Comparison of ENCODE assay signal across 8 cellular contexts in the genomic region with DNA sequence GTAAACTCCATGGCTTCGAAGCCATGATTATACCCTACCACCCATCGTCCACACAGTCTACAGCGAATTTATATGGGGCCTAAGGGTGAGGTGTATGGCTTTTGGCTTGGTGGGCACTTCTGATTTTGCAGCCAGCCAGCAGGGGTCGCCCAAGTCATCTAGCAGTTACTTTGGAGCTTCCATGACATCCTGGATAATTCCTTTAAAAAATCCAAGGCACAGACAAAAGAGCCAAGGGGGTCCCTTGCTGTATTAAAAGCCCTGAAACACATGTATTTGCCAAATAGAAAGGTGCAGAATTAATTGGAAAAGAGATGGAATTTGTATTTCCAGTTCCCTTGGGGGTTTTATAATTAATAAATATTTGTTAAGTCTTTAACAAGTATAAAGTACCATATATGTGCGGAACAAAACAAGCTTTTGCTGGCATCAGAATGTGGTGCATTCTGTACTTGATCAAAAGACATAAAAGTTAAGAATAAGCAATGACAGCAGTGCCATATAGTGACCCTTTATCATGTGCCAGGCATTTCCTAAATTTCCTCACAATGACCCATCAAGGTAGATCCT.
DNase-seq lines count a peak whose midpoint lies in the region; ATAC-seq and TF ChIP-seq lines count a peak whose summit lies in the region.

No MANE protein-coding gene starts in this region.

- H3K27me3 ChIP-seq in AG04450 (ENCODE audit: control insufficient read depth, insufficient read depth, low read length) (no peaks in the 10 kb centered on the region), smooth muscle cell (ENCODE audit: low read depth) (no peaks in the 10 kb centered on the region)

- no peak overlapping the region for H2AFZ ChIP-seq in smooth muscle cell (ENCODE audit: low read depth)

- CTCF ChIA-PET in AG04450 (lab: Charles Lee) = interaction anchor here (0.5 to 4.3 kb wide), 48 partner anchors 10 to 550 kb away, joined by 3 to 23 read pairs (median 4); no protein-coding TSS in a partner anchor

- H3K27ac ChIP-seq in AG04450 (ENCODE audit: low read depth, low read length) (no peak overlapping the region), smooth muscle cell (ENCODE audit: low read depth) (no peak overlapping the region)

- H4K20me1 ChIP-seq in smooth muscle cell (ENCODE audit: low read depth) = no peaks in the 10 kb centered on the region

- no peak for ATAC-seq in HG02973 (IDR thresholded peaks at IDR 0.05; ENCODE audit: unreplicated experiment)

- no peak overlapping the region for H3K4me2 ChIP-seq in smooth muscle cell

- no peaks in the 10 kb centered on the region for H3K9me3 ChIP-seq in AG04450 (ENCODE audit: control insufficient read depth, insufficient read depth, low read length)
- no peaks in the 10 kb centered on the region for H3K9me3 ChIP-seq in smooth muscle cell (replicated peaks; ENCODE audit: low read depth)

- no peaks in the 10 kb centered on the region for H3F3A ChIP-seq in smooth muscle cell (ENCODE audit: low read depth)

- no peak overlapping the region for H3K9ac ChIP-seq in smooth muscle cell (ENCODE audit: low read depth)

- peak; percentile 97 for TF ChIP-seq CTCF in AG04450 (IDR thresholded peaks at IDR 0.05; ENCODE audit: low read depth, low read length)
- peak; percentile 75 for TF ChIP-seq CTCF in GM12873 (IDR thresholded peaks at IDR 0.05; ENCODE audit: insufficient read depth, low read depth, low read length, missing control alignments)
- peak; percentile 83 for TF ChIP-seq CTCF in smooth muscle cell (IDR thresholded peaks at IDR 0.05; ENCODE audit: borderline replicate concordance, insufficient read depth, poor library complexity, severe bottlenecking)

- POLR2A ChIA-PET in AG04450 (lab: Yijun Ruan, JAX) = interaction anchor here (0.6 to 1.1 kb wide), 2 partner anchors 390 to 623 kb away, joined by 3 read pairs; no protein-coding TSS in a partner anchor

- WGBS in smooth muscle cell (ENCODE audit: low lambda C conversion rate) = 41% methylated on average over 5 of the region's 5 CpGs

- no peaks in the 10 kb centered on the region for H3K79me2 ChIP-seq in smooth muscle cell (ENCODE audit: low read depth)

- DNase-seq in AG04450 (ENCODE audit: low read depth, low spot score) (no peak), NCI-H748 treated with DMSO at 0.1 percent for 48 hours (lab: John Stamatoyannopoulos, UW) (peak; percentile 36), anterior cingulate cortex (lab: John Stamatoyannopoulos, UW) (peak in 36 of 58 donors; percentile 10 to 67 (median 36)), hypothalamus (lab: John Stamatoyannopoulos, UW) (peak in 35 of 51 donors; percentile 4 to 72 (median 44)), smooth muscle cell (lab: John Stamatoyannopoulos, UW; ENCODE audit: unreplicated experiment) (peak; percentile 7), SKM-1 (lab: John Stamatoyannopoulos, UW; ENCODE audit: unreplicated experiment) (no peak)

- H3K4me1 ChIP-seq in smooth muscle cell (ENCODE audit: low read depth) = peaks cover 8% of the 10 kb centered on the region

- no peak overlapping the region for H3K4me3 ChIP-seq in AG04450 (ENCODE audit: low read depth, low read length)
- H3K4me3 ChIP-seq in smooth muscle cell = no peak overlapping the region

- H3K36me3 ChIP-seq in smooth muscle cell (ENCODE audit: low read depth) = no peaks in the 10 kb centered on the region

Comparison
In these comparisons a context has a peak if more than half of its experiments do, and no peak if none do; other contexts are left out.
1. DNase-seq: peak in NCI-H748 treated with DMSO at 0.1 percent for 48 hours (single experiment), anterior cingulate cortex (36 of 58), hypothalamus (35 of 51) and smooth muscle cell (single experiment); none in AG04450 (single experiment) and SKM-1 (single experiment).
2. Peak in every context shown above with its lines, with median percentiles within 50 percentile points of each other: CTCF ChIP-seq.